ENCODE assay signal across 1 cellular context in the genomic region with DNA sequence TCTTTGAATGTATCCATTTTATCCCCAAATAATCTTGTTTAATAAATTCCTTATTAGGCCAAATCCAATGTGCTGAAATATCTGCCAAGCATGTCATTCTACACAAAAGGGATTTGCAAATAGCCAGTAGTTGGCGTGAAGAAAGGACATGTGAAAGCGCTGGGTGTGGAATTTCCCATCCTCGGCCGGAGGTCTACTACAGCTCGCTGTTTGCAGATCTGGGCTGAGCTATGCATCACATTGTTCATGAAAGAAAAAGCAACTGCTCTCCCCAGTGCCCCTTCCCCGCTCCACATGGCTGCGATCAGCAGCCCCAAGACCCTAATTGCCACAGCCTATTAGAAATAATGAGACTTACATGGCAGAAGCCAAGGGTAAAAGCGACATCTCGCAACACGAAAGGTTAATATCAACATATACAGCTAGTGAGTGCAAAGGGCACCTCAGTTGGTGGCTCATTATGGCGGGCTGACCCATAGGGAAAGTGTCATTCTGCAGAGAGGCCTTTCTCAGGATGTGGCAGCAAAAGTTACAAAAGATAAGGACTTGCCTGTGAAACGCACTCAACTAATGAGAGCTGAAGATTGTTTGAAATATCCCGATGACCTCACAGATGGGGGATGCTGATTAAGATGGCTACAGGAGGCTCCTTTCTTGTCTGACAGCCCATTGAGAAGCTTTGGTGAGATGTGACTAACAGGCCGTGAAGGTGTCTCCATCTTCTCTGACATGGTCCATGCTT.
TF ChIP-seq lines count a peak whose summit lies in the region.

No MANE protein-coding gene starts in this region.

TF ChIP-seq in H1, 55 proteins besides CTCF, POLR2A, EP300 and RAD21 (continued from another document):
- TF ChIP-seq TEAD4 (IDR thresholded peaks at IDR 0.05; ENCODE audit: low read depth, low read length) = no peak
- TF ChIP-seq RNF2 (IDR thresholded peaks at IDR 0.05; ENCODE audit: borderline replicate concordance, low read depth, low read length, missing control alignments, poor library complexity, severe bottlenecking) = no peak
